1 cellular context compared by ENCODE assay signal in the genomic region with DNA sequence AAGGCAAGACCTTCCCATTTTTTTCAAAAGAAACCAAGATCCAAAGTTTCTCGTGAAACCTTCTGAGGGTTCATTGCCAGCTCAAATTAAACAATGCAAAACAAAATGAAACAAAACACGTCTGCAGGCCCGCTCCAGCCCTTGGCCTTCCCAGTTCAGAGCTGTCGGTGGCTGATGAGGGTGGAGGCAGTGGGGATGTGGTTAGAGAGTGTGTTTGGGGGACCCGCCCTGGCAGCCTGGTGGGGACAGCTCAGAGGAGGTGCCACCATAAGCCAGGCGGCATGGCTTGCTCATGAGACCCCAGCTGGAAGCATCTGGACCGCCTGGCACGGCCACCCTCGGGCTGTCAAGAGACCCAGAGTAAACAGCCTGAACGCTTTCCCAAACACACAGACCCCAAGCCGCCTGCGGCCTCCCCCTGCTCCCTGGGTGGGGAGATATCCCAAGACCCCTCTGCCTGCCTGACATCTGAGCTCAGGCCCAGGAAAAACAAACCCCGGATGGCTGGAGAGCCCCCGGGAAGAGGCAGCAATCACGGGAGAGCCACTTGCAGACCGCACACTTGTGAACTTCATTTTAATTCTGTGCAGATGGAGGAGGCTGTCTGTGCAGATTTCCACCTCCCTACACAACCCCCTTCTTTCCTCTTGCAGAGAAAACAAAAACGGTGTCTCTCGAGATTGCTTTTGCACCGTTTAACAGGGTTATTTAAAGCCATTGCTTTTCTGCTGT.
TF ChIP-seq lines count a peak whose summit lies in the region.

No MANE protein-coding gene starts in this region.

TF ChIP-seq in IMR-90, 13 proteins besides CTCF, POLR2A, EP300 and RAD21:
- TF ChIP-seq NFE2L2 (IDR thresholded peaks at IDR 0.05; ENCODE audit: low read depth, low read length) (no peak), SMC3 (IDR thresholded peaks at IDR 0.05; ENCODE audit: low read depth, low read length) (no peak), MAFK (IDR thresholded peaks at IDR 0.05; ENCODE audit: low read depth, low read length) (no peak), CHD1 (IDR thresholded peaks at IDR 0.05; ENCODE audit: low read depth, low read length) (no peak), MAZ (IDR thresholded peaks at IDR 0.05; ENCODE audit: borderline replicate concordance, low read depth, low read length) (no peak), RCOR1 (IDR thresholded peaks at IDR 0.05; ENCODE audit: insufficient replicate concordance, low read length) (no peak), RFX5 (IDR thresholded peaks at IDR 0.05; ENCODE audit: low read depth, low read length) (no peak), BHLHE40 (IDR thresholded peaks at IDR 0.05; ENCODE audit: low read depth, low read length) (no peak), CEBPB (IDR thresholded peaks at IDR 0.05; ENCODE audit: low read depth, low read length) (no peak), MXI1 (IDR thresholded peaks at IDR 0.05; ENCODE audit: borderline replicate concordance, low read depth, low read length) (no peak), FOS (IDR thresholded peaks at IDR 0.05; ENCODE audit: low read depth, low read length) (no peak)
- TF ChIP-seq, protein P1, sequence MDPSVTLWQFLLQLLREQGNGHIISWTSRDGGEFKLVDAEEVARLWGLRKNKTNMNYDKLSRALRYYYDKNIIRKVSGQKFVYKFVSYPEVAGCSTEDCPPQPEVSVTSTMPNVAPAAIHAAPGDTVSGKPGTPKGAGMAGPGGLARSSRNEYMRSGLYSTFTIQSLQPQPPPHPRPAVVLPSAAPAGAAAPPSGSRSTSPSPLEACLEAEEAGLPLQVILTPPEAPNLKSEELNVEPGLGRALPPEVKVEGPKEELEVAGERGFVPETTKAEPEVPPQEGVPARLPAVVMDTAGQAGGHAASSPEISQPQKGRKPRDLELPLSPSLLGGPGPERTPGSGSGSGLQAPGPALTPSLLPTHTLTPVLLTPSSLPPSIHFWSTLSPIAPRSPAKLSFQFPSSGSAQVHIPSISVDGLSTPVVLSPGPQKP (IDR thresholded peaks at IDR 0.05; ENCODE audit: borderline replicate concordance, low read depth, low read length) = no peak
- TF ChIP-seq, protein P2, sequence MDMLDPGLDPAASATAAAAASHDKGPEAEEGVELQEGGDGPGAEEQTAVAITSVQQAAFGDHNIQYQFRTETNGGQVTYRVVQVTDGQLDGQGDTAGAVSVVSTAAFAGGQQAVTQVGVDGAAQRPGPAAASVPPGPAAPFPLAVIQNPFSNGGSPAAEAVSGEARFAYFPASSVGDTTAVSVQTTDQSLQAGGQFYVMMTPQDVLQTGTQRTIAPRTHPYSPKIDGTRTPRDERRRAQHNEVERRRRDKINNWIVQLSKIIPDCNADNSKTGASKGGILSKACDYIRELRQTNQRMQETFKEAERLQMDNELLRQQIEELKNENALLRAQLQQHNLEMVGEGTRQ (IDR thresholded peaks at IDR 0.05; ENCODE audit: low read depth, low read length) = no peak
